In genomic region chr2:156340377-156340776, GRCh38 we compare ENCODE assay signal across 10 cellular contexts. TPM values are rescaled to one million over a fixed set of nuclear protein-coding genes. Genes with fewer than 3 reads are reported as not detected.
DNase-seq lines count a peak whose midpoint lies in the region; ATAC-seq, FAIRE-seq and TF ChIP-seq lines count a peak whose summit lies in the region.
"Had no signal": no experiment of that assay in that cellular context is flagged by ENCODE, and none has a peak within 500 bp of the region (broad histone marks: within the 10 kb centered on the region; RNA-seq: fewer than 3 reads in every experiment).

No MANE protein-coding gene starts in this region.

- TF ChIP-seq EP300 in HepG2 (IDR thresholded peaks at IDR 0.05; ENCODE audit: low read depth in 2 of 2, low read length in 2 of 2) (no peak), HepG2 (CRISPR knock-in tag; IDR thresholded peaks at IDR 0.05; ENCODE audit: borderline replicate concordance) (no peak)

- intact Hi-C loops in CD4-positive, alpha-beta memory T cell (cut with micrococcal nuclease), result no loop called here
- intact Hi-C loops in HepG2 (cut with micrococcal nuclease; ENCODE audit: unreplicated experiment), result no loop called here

- peaks cover 24 to 54% (median 37%) of the 10 kb centered on the region in 4 donors for H3K4me1 Mint-ChIP-seq in CD4-positive, alpha-beta memory T cell
- H3K4me1 Mint-ChIP-seq in brain, result peaks cover 57% of the 10 kb centered on the region
- peaks cover 42% of the 10 kb centered on the region for H3K4me1 Mint-ChIP-seq in neural progenitor cell

- H3K4me3 Mint-ChIP-seq in CD4-positive, alpha-beta memory T cell, result peak overlapping the region; percentile 90 to 99 (median 96)
- H3K4me3 Mint-ChIP-seq in brain (peak overlapping the region; percentile 85 to 97 (median 87)), neural progenitor cell (no peak overlapping the region)

- H3K4me1 ChIP-seq in CD4-positive, alpha-beta memory T cell (ENCODE audit: insufficient read depth, low read length), result peaks cover 50% of the 10 kb centered on the region
- H3K4me1 ChIP-seq in neural progenitor cell (peaks cover 11% of the 10 kb centered on the region), HepG2 (ENCODE audit: insufficient read depth, low read length) (peaks cover 14% of the 10 kb centered on the region)

- peaks cover 0 to 4% (median 0%) of the 10 kb centered on the region in 8 donors for H3K9me3 Mint-ChIP-seq in CD4-positive, alpha-beta memory T cell
- no peaks in the 10 kb centered on the region for H3K9me3 Mint-ChIP-seq in brain
- no peaks in the 10 kb centered on the region for H3K9me3 Mint-ChIP-seq in neural progenitor cell

- no peaks in the 10 kb centered on the region for H3K27me3 ChIP-seq in CD4-positive, alpha-beta memory T cell (ENCODE audit: insufficient read depth, low read length)
- peaks cover 22% of the 10 kb centered on the region for H3K27me3 ChIP-seq in neural progenitor cell
- peaks cover 3 to 33% of the 10 kb centered on the region in 2 experiments; a peak in 3 of 5 replicates for H3K27me3 ChIP-seq in HepG2 (ENCODE audit: control insufficient read depth in 1 of 2, insufficient read depth in 2 of 2, low read length in 2 of 2)
- H3K27me3 ChIP-seq: SJSA1 had no signal

- in situ Hi-C loops in HepG2 (cut with HindIII; ENCODE audit: extremely low pct_ligation_motif_present, low pct_unique_long_range_greater_than_20kb), result loop anchor here (10.0 to 25.0 kb wide), 2 partner anchors 714 to 847 kb away; no protein-coding TSS in a partner anchor

- no peaks in the 10 kb centered on the region for H3K9me3 ChIP-seq in CD4-positive, alpha-beta memory T cell (ENCODE audit: control insufficient read depth in 1 of 2, low read length in 2 of 2)
- H3K9me3 ChIP-seq in neural progenitor cell (ENCODE audit: low read depth), result no peaks in the 10 kb centered on the region
- H3K9me3 ChIP-seq in HepG2 (ENCODE audit: low read length), result no peaks in the 10 kb centered on the region
- H3K9me3 ChIP-seq: SJSA1 had no signal

- H3K9ac ChIP-seq in neural progenitor cell (no peak overlapping the region), HepG2 (ENCODE audit: insufficient read depth, low read depth, low read length) (no peak overlapping the region)

- H3K27me3 Mint-ChIP-seq in CD4-positive, alpha-beta memory T cell, result peaks cover 0 to 2% of the 10 kb centered on the region in 2 donors
- H3K27me3 Mint-ChIP-seq in brain, result peaks cover 11% of the 10 kb centered on the region
- H3K27me3 Mint-ChIP-seq in neural progenitor cell (ENCODE audit: insufficient read depth, low read depth), result peaks cover 14% of the 10 kb centered on the region

- H3K27ac Mint-ChIP-seq in CD4-positive, alpha-beta memory T cell, result peak overlapping the region; percentile 95 to 100 (median 99)
- H3K27ac Mint-ChIP-seq in brain (peak overlapping the region in 3 of 5 experiments; percentile 52 to 98 (median 96)), neural progenitor cell (no peak overlapping the region)

- H3K36me3 Mint-ChIP-seq in CD4-positive, alpha-beta memory T cell, result peaks cover 0 to 15% of the 10 kb centered on the region in 2 donors
- H3K36me3 Mint-ChIP-seq in brain (no peaks in the 10 kb centered on the region), neural progenitor cell (no peaks in the 10 kb centered on the region)

- H3K27ac ChIP-seq in CD4-positive, alpha-beta memory T cell (ENCODE audit: low read depth, low read length), result peak overlapping the region; percentile 99
- H3K27ac ChIP-seq in neural progenitor cell (no peak overlapping the region), HepG2 (ENCODE audit: extremely low read length, insufficient read depth, low read length) (no peak overlapping the region)

- peak; percentile 15 for ATAC-seq in HG03378 (IDR thresholded peaks at IDR 0.05; ENCODE audit: unreplicated experiment)
- no peak for ATAC-seq in HepG2
- no peak for ATAC-seq in GM21528 (IDR thresholded peaks at IDR 0.05; ENCODE audit: low FRiP score, unreplicated experiment)
- ATAC-seq in GM21381 (IDR thresholded peaks at IDR 0.05; ENCODE audit: unreplicated experiment), result no peak

- TF ChIP-seq RAD21 in HepG2 (CRISPR knock-in tag; IDR thresholded peaks at IDR 0.05), result no peak

- WGBS in HepG2 (ENCODE audit: low lambda C conversion rate), result 50% methylated on average over 1 of the region's 1 CpG

- H3K36me3 ChIP-seq in CD4-positive, alpha-beta memory T cell (ENCODE audit: insufficient read depth, low read length), result no peaks in the 10 kb centered on the region
- H3K36me3 ChIP-seq in neural progenitor cell, result no peaks in the 10 kb centered on the region
- H3K36me3 ChIP-seq in HepG2 (replicated peaks in 1 of 2; ENCODE audit: control insufficient read depth in 1 of 2, insufficient read depth in 2 of 2, low read length in 2 of 2), result no peaks in the 10 kb centered on the region

- H3K4me2 ChIP-seq in neural progenitor cell (peak overlapping the region; percentile 85), HepG2 (ENCODE audit: low read depth, low read length) (no peak overlapping the region)

- H2AFZ ChIP-seq in neural progenitor cell (replicated peaks) (no peak overlapping the region), HepG2 (ENCODE audit: low read length) (no peak overlapping the region)

- H3K79me2 ChIP-seq in neural progenitor cell (ENCODE audit: low read depth) (peaks cover 5% of the 10 kb centered on the region), HepG2 (ENCODE audit: insufficient read depth, low read length) (no peaks in the 10 kb centered on the region)

- POLR2A ChIA-PET in CD4-positive, alpha-beta memory T cell (lab: Charles Lee; ENCODE audit: partially characterized antibody), result interaction anchor here (0.9 to 9.7 kb wide), 7 partner anchors 8 to 1551 kb away, joined by 3 to 136 read pairs (median 3); partner anchors contain the start of genes GPD2 and NR4A2
- POLR2A ChIA-PET in HepG2 (lab: Yijun Ruan, JAX), result no interaction called here

- CTCF ChIA-PET in CD4-positive, alpha-beta memory T cell (lab: Charles Lee; ENCODE audit: partially characterized antibody), result interaction anchor here (0.8 to 2.3 kb wide), 5 partner anchors 8 to 249 kb away, joined by 3 to 10 read pairs (median 4); partner anchors contain the start of gene NR4A2
- CTCF ChIA-PET in HepG2 (lab: Yijun Ruan, JAX; ENCODE audit: low intra/inter-chr PET ratio, low total read pairs), result no interaction called here

- no peak for FAIRE-seq in HepG2 (lab: Jason Lieb, UNC)
- FAIRE-seq: bronchial epithelial cell had no signal

- BruUV-seq in HepG2 (replicated peaks; lab: Mats Ljungman, UMichigan), result no TSS peak

- TF ChIP-seq POLR2A in HepG2 (IDR thresholded peaks at IDR 0.05; ENCODE audit: insufficient read depth in 1 of 2, low read depth in 2 of 2, low read length in 2 of 2), result no peak

- TF ChIP-seq CTCF in brain (conservative IDR thresholded peaks at IDR 0.05) (no peak), neural progenitor cell (IDR thresholded peaks at IDR 0.05) (no peak), HepG2 (CRISPR knock-in tag; IDR thresholded peaks at IDR 0.05) (no peak)

- no peaks in the 10 kb centered on the region for H4K20me1 ChIP-seq in neural progenitor cell (ENCODE audit: low read depth)
- no peaks in the 10 kb centered on the region for H4K20me1 ChIP-seq in HepG2 (ENCODE audit: insufficient read depth, low read length)

- DNase-seq in CD4-positive, alpha-beta memory T cell, result no peak
- DNase-seq in neural progenitor cell (ENCODE audit: low spot score) (no peak), HepG2 (ENCODE audit: low spot score) (no peak), NCI-H1105 treated with DMSO at 0.1 percent for 48 hours (lab: John Stamatoyannopoulos, UW) (no peak)

- peaks cover 24% of the 10 kb centered on the region for H3F3A ChIP-seq in neural progenitor cell (ENCODE audit: low read depth)

- H3K4me3 ChIP-seq in CD4-positive, alpha-beta memory T cell (ENCODE audit: low read length in 2 of 2), result peak overlapping the region in 1 of 2 donors; percentile 91
- no peak overlapping the region for H3K4me3 ChIP-seq in neural progenitor cell
- H3K4me3 ChIP-seq in HepG2 (replicated peaks in 1 of 3; ENCODE audit: insufficient read depth in 1 of 3, low read depth in 2 of 3, low read length in 3 of 3), result no peak overlapping the region

TF ChIP-seq in HepG2, 621 proteins besides CTCF, POLR2A, EP300 and RAD21 (continues in another document):
- no peak for TF ChIP-seq HNRNPL (IDR thresholded peaks at IDR 0.05; ENCODE audit: low read depth, low read length)

RNA-seq across cellular contexts. Expression of gene NR4A2, which starts 7.9 kb away (rescaled TPM):
- total RNA-seq in CD4-positive, alpha-beta memory T cell, result 1 to 10 TPM; 2.1 TPM
- polyA plus RNA-seq in CD4-positive, alpha-beta memory T cell, result 10 to 100 TPM in 1 of 2 donors, 1 to 10 TPM in 1; 9.4 to 18.3 TPM
- polyA plus RNA-seq in brain (ENCODE audit: insufficient read depth, low read depth, low replicate concordance) (4.3 TPM), HepG2 (2011; rRNA removed) (0.13 TPM in 1 of 2 replicates, not detected in the other)
- total RNA-seq in neural progenitor cell (ENCODE audit: low replicate concordance) (0.37 and 0.56 TPM in 2 replicates), HepG2 (2016; rRNA removed; fragmentation: Illumina TruSeq; extraction: Trizol) (not detected in 2 replicates)
- not detected in 2 replicates for total RNA-seq in HepG2 (2016; cell fraction: cytosol; rRNA removed; fragmentation: Illumina TruSeq; extraction: Trizol; ENCODE audit: low read depth)
- total RNA-seq in HepG2 (2016; cell fraction: insoluble cytoplasmic fraction; rRNA removed; fragmentation: Illumina TruSeq; extraction: Trizol), result not detected in 2 replicates
- total RNA-seq in HepG2 (2016; cell fraction: membrane; rRNA removed; fragmentation: Illumina TruSeq; extraction: Trizol), result 0.03 TPM in 1 of 2 replicates, not detected in the other
- not detected in 2 replicates for total RNA-seq in HepG2 (2016; cell fraction: nucleus; rRNA removed; fragmentation: Illumina TruSeq; extraction: Trizol)
- polyA plus RNA-seq in HepG2 (2011; cell fraction: cytosol; rRNA removed), result not detected in 2 replicates
- 0.14 and 0.27 TPM in 2 replicates for polyA plus RNA-seq in HepG2 (2011; cell fraction: nucleus; rRNA removed)
- polyA plus RNA-seq in HepG2 (2012), result 0.07 TPM in 1 of 2 replicates, not detected in the other
- not detected in 2 replicates for polyA plus RNA-seq in HepG2 (2016; cell fraction: cytosol; fragmentation: Illumina TruSeq; extraction: Trizol; ENCODE audit: low read depth)
- not detected in 2 replicates for polyA plus RNA-seq in HepG2 (2016; cell fraction: insoluble cytoplasmic fraction; fragmentation: Illumina TruSeq; extraction: Trizol; ENCODE audit: low read depth)
- polyA plus RNA-seq in HepG2 (2016; cell fraction: membrane; fragmentation: Illumina TruSeq; extraction: Trizol; ENCODE audit: low read depth), result not detected in 2 replicates
- polyA plus RNA-seq in HepG2 (2016; cell fraction: nucleus; fragmentation: Illumina TruSeq; extraction: Trizol; ENCODE audit: insufficient read depth, low read depth), result 0.13 and 0.21 TPM in 2 replicates
- polyA minus RNA-seq in HepG2 (2011; rRNA and poly(A)+ RNA removed; ENCODE audit: low replicate concordance), result 9.7 TPM in 1 of 2 replicates, not detected in the other
- 0.20 TPM in 1 of 2 replicates, not detected in the other for polyA minus RNA-seq in HepG2 (2011; cell fraction: cytosol; rRNA and poly(A)+ RNA removed)
- 0.99 TPM in 1 of 2 replicates, not detected in the other for polyA minus RNA-seq in HepG2 (2011; cell fraction: nucleus; rRNA and poly(A)+ RNA removed)
